Comparison of ENCODE assay signal across 29 cellular contexts in the genomic region with DNA sequence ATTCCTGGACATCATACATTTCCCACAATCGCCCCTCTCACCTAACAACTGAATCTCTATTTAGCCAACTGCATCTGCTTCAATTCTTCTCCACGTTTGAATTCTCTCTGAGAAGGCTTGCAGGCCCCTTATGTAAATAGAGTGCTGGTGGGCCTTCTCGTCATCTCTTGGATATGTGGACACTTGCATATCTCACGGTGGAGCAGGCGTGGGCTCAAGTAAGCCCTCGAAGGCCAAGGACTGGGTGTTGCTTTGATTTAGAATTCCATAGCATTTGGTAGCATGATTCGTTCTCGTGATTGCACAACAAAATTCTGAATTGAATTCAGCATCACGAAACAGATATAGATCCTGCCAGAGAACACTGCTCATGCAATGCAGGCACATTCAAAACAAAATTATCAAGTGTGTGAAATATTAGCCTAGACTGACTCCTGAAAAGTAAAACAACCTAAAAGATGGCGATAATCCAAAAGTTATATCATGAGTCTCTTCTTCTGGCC.
"Had no signal": no experiment of that assay in that cellular context is flagged by ENCODE, and none has a peak within 500 bp of the region (broad histone marks: within the 10 kb centered on the region; RNA-seq: fewer than 3 reads in every experiment).

No MANE protein-coding gene starts in this region.

- H3K27ac Mint-ChIP-seq: activated CD4-positive, alpha-beta memory T cell treated with anti-CD3 and anti-CD28 coated beads, Interleukin-2, amount 10 ng/mL, durations not matched to agents 7 days and 5 days; activated CD4-positive, alpha-beta T cell treated with anti-CD3 and anti-CD28 coated beads for 36 hours; activated naive CD4-positive, alpha-beta T cell treated with anti-CD3 and anti-CD28 coated beads for 36 hours; activated naive CD8-positive, alpha-beta T cell; activated T-helper 17 cell treated with anti-CD3 and anti-CD28 coated beads, Interleukin-2, amount 50 U/mL, for 72 hours had no signal

- ATAC-seq: activated CD4-positive, alpha-beta T cell treated with anti-CD3 and anti-CD28 coated beads for 36 hours; activated T-helper 17 cell treated with anti-CD3 and anti-CD28 coated beads, Interleukin-2, amount 50 U/mL, for 72 hours; Panc1; Right ventricle myocardium inferior had no signal

- H3K9me3 ChIP-seq: SK-N-SH had no signal

- H3K36me3 Mint-ChIP-seq: activated naive CD8-positive, alpha-beta T cell had no signal

- H3K4me2 ChIP-seq: SK-N-SH had no signal

- DNase-seq: activated CD4-positive, alpha-beta memory T cell treated with anti-CD3 and anti-CD28 coated beads, Interleukin-2, amount 10 ng/mL, durations not matched to agents 7 days and 5 days; activated CD4-positive, alpha-beta T cell treated with anti-CD3 and anti-CD28 coated beads for 36 hours; activated CD4-positive, alpha-beta T cell treated with anti-CD3 and anti-CD28 coated beads, Interleukin-2, amount 50 U/mL, for 1 hour; activated gamma-delta T cell; activated naive CD4-positive, alpha-beta T cell treated with anti-CD3 and anti-CD28 coated beads for 36 hours; activated T-cell treated with anti-CD3 and anti-CD28 coated beads for 4 hours; activated T-cell treated with anti-CD3 and anti-CD28 coated beads, Interleukin-2, amount 50 U/mL, for 48 hours; brain microvascular endothelial cell; MV-4-11; NCI-H1092 treated with DMSO at 0.1 percent for 48 hours; NCI-H1417 treated with DMSO at 0.1 percent for 48 hours; NCI-H1694; NCI-H2029; NCI-H2107; NCI-H2171 treated with DMSO at 0.1 percent for 48 hours; NCI-H226; NCI-H526 treated with DMSO at 0.1 percent for 48 hours; NCI-H82; NK-92 treated with Interleukin-12 subunit alpha and Interleukin-12 subunit beta, amount 100 ng/mL, for 24 hours; OCI-M1; RPMI8226; SK-N-SH; T-helper 1 cell had no signal

- H3K36me3 ChIP-seq: brain microvascular endothelial cell, cardiac muscle cell had no signal

- H3K27me3 Mint-ChIP-seq: activated CD4-positive, alpha-beta memory T cell treated with anti-CD3 and anti-CD28 coated beads, Interleukin-2, amount 10 ng/mL, durations not matched to agents 7 days and 5 days; activated CD4-positive, alpha-beta T cell treated with anti-CD3 and anti-CD28 coated beads for 36 hours; activated T-helper 17 cell treated with anti-CD3 and anti-CD28 coated beads, Interleukin-2, amount 50 U/mL, for 72 hours had no signal

- H3K4me3 ChIP-seq: cardiac muscle cell had no signal

- H3K27ac ChIP-seq: brain microvascular endothelial cell, cardiac muscle cell, VCaP had no signal

- H3K9ac ChIP-seq: SK-N-SH had no signal

- H3K9me2 ChIP-seq: SK-N-SH had no signal

- H3K4me1 Mint-ChIP-seq: activated CD4-positive, alpha-beta memory T cell treated with anti-CD3 and anti-CD28 coated beads, Interleukin-2, amount 10 ng/mL, durations not matched to agents 7 days and 5 days; activated CD4-positive, alpha-beta T cell treated with anti-CD3 and anti-CD28 coated beads for 36 hours; activated T-helper 17 cell treated with anti-CD3 and anti-CD28 coated beads, Interleukin-2, amount 50 U/mL, for 72 hours had no signal

- H3K27me3 ChIP-seq: brain microvascular endothelial cell, cardiac muscle cell had no signal

- H3K4me3 Mint-ChIP-seq: activated CD4-positive, alpha-beta memory T cell treated with anti-CD3 and anti-CD28 coated beads, Interleukin-2, amount 10 ng/mL, durations not matched to agents 7 days and 5 days; activated CD4-positive, alpha-beta T cell treated with anti-CD3 and anti-CD28 coated beads for 36 hours; activated naive CD4-positive, alpha-beta T cell treated with anti-CD3 and anti-CD28 coated beads for 36 hours; activated naive CD8-positive, alpha-beta T cell; activated T-helper 17 cell treated with anti-CD3 and anti-CD28 coated beads, Interleukin-2, amount 50 U/mL, for 72 hours had no signal
